ENCODE assay signal across 17 cellular contexts in genomic region chr7:141145630-141145982, GRCh38.
"Had no signal": no experiment of that assay in that cellular context is flagged by ENCODE, and none has a peak within 500 bp of the region (broad histone marks: within the 10 kb centered on the region; RNA-seq: fewer than 3 reads in every experiment).

No MANE protein-coding gene starts in this region.

- H3K9me3 ChIP-seq: neutrophil, pancreas, sigmoid colon, upper lobe of right lung had no signal

- ATAC-seq: activated CD4-positive, alpha-beta T cell treated with anti-CD3 and anti-CD28 coated beads for 36 hours; heart right ventricle; left ventricle myocardium superior; natural killer cell; pancreas; upper lobe of right lung; WTC11 had no signal

- H3K27me3 ChIP-seq: cardiac muscle cell, dorsolateral prefrontal cortex, heart right ventricle, neutrophil, pancreas, sigmoid colon, upper lobe of right lung had no signal

- H3K4me1 ChIP-seq: pancreas, upper lobe of right lung had no signal

- H3K27ac ChIP-seq: cardiac muscle cell, dorsolateral prefrontal cortex, heart right ventricle, neutrophil, pancreas, sigmoid colon, upper lobe of right lung had no signal

- H3K9me3 Mint-ChIP-seq: natural killer cell had no signal

- DNase-seq: activated CD4-positive, alpha-beta T cell treated with anti-CD3 and anti-CD28 coated beads for 36 hours; activated CD4-positive, alpha-beta T cell treated with anti-CD3 and anti-CD28 coated beads, Interleukin-2, amount 50 U/mL, for 48 hours; amniotic stem cell; dorsolateral prefrontal cortex; heart right ventricle; kidney glomerular epithelial cell; left ventricle myocardium superior; natural killer cell; pancreas; sigmoid colon; stimulated activated naive CD4-positive, alpha-beta T cell; upper lobe of right lung had no signal

- H3K27ac Mint-ChIP-seq: activated CD4-positive, alpha-beta T cell treated with anti-CD3 and anti-CD28 coated beads for 36 hours; activated naive CD8-positive, alpha-beta T cell; memory B cell; natural killer cell had no signal

- H3K27me3 Mint-ChIP-seq: memory B cell had no signal

- H3K4me1 Mint-ChIP-seq: activated CD4-positive, alpha-beta T cell treated with anti-CD3 and anti-CD28 coated beads for 36 hours; memory B cell; natural killer cell had no signal

- H3K36me3 ChIP-seq: cardiac muscle cell, heart right ventricle, neutrophil, pancreas, sigmoid colon, upper lobe of right lung had no signal

- H3K36me3 Mint-ChIP-seq: activated naive CD8-positive, alpha-beta T cell; memory B cell; natural killer cell had no signal

- H3K4me3 Mint-ChIP-seq: activated CD4-positive, alpha-beta T cell treated with anti-CD3 and anti-CD28 coated beads for 36 hours; activated naive CD8-positive, alpha-beta T cell; memory B cell; natural killer cell; WTC11 had no signal

- H3K4me3 ChIP-seq: cardiac muscle cell, dorsolateral prefrontal cortex, heart right ventricle, pancreas, sigmoid colon, upper lobe of right lung had no signal
